Comparison of ENCODE assay signal across 1 cellular context in the genomic region with DNA sequence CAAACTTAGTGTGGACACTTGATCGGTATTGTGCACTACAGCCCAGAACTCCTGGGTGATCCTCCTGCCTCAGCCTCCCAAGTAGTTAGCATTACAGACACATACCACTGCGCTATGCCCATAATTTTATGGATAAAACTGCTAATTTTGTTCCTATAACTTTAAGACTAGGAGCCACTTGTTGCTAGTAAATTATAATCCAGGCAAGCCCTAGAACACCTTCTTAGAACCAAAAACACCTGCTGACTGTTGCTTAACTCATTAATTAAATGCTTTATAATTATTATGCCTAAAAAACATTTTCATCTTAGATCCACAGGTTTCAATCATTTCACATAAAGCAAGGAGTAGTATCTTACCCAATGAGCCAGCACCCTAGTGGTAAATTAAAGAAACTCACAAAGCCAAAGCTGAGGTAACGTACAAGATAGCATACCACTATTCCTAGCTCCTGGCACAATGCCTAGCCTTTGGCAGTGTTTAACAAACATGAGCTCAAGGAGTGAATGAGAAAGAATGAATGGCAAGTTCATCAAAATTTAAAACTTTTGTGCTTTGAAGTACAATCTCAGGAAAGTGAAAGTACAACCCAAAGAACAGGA.
TF ChIP-seq lines count a peak whose summit lies in the region.

No MANE protein-coding gene starts in this region.

TF ChIP-seq in GM12891, 5 proteins besides CTCF, POLR2A, EP300 and RAD21:
- TF ChIP-seq POU2F2 (IDR thresholded peaks at IDR 0.05; ENCODE audit: low read depth, low read length): no peak
- no peak for TF ChIP-seq PAX5 (IDR thresholded peaks at IDR 0.05; ENCODE audit: insufficient read depth, low read length, severe bottlenecking)
- TF ChIP-seq SPI1 (IDR thresholded peaks at IDR 0.05; ENCODE audit: low read depth, low read length): no peak
- no peak for TF ChIP-seq TAF1 (IDR thresholded peaks at IDR 0.05; ENCODE audit: low read depth, low read length)
- no peak for TF ChIP-seq POLR2AphosphoS5 (IDR thresholded peaks at IDR 0.05; ENCODE audit: low read depth, low read length)
